In the genomic region with DNA sequence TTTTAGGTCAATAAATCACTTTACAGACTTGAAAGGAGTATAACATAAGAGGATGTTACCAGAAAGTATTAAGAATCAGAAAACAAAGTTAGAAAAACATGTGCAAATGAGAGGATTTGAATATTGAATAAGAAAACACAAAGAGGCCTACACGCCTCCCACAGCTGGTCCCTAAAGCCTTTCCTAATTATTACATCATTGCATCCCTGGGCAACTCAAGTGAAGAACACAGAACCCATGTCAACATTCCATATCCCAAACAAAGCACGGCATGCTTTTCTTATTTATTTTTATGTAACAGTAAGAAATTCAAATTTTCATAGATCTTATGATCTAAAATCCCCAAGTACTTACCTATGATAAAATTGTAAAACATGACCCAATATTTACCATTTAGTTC, we compare ENCODE assay signal across 13 cellular contexts.
A peak's percentile ranks its signal among the peaks of the same experiment; 100 is the strongest.
DNase-seq lines count a peak whose midpoint lies in the region; ATAC-seq and TF ChIP-seq lines count a peak whose summit lies in the region.
"Had no signal": no experiment of that assay in that cellular context is flagged by ENCODE, and none has a peak within 500 bp of the region (broad histone marks: within the 10 kb centered on the region; RNA-seq: fewer than 3 reads in every experiment).

No MANE protein-coding gene starts in this region.

- H3K36me3 Mint-ChIP-seq in central memory CD8-positive, alpha-beta T cell (ENCODE audit: insufficient read depth), result peaks cover 35% of the 10 kb centered on the region
- peaks cover 41% of the 10 kb centered on the region for H3K36me3 Mint-ChIP-seq in nephron progenitor cell (ENCODE audit: low read depth)

- H3K27ac ChIP-seq in A673 (ENCODE audit: low read depth, low read length, poor library complexity, severe bottlenecking), result no peak overlapping the region
- no peak overlapping the region for H3K27ac ChIP-seq in breast epithelium
- H3K27ac ChIP-seq: BLaER1 treated with 17β-estradiol and CSF1 and Interleukin-3, amounts not matched to agents 10 nM and 100 nM had no signal

- POLR2A ChIA-PET in A673 (lab: Charles Lee; ENCODE audit: low non-redundant PET), result no interaction called here

- TF ChIP-seq POLR2A in breast epithelium (IDR thresholded peaks at IDR 0.05), result no peak

- H3K4me3 Mint-ChIP-seq in central memory CD8-positive, alpha-beta T cell, result no peak overlapping the region
- H3K4me3 Mint-ChIP-seq in nephron progenitor cell, result no peak overlapping the region
- H3K4me3 Mint-ChIP-seq: CD4-positive, CD25-positive, alpha-beta regulatory T cell; HFFc6 had no signal

- peaks cover 12% of the 10 kb centered on the region for H3K4me1 ChIP-seq in A673 (ENCODE audit: insufficient read depth, low read length, poor library complexity, severe bottlenecking)
- H3K4me1 ChIP-seq in breast epithelium, result no peaks in the 10 kb centered on the region
- H3K4me1 ChIP-seq: BLaER1 treated with 17β-estradiol and CSF1 and Interleukin-3, amounts not matched to agents 10 nM and 100 nM had no signal

- H3K9me3 ChIP-seq in A673 (ENCODE audit: low read depth, low read length, poor library complexity, severe bottlenecking) (no peaks in the 10 kb centered on the region), breast epithelium (no peaks in the 10 kb centered on the region)
- H3K9me3 ChIP-seq: BLaER1 treated with 17β-estradiol and CSF1 and Interleukin-3, amounts not matched to agents 10 nM and 100 nM had no signal

- DNase-seq in A673 (ENCODE audit: low spot score) (peak; percentile 33), AG10803 (ENCODE audit: low read depth) (peak; percentile 61), fibroblast of the conjunctiva (ENCODE audit: low read depth) (peak; percentile 8), breast epithelium (ENCODE audit: low spot score in 2 of 2) (no peak), nephron progenitor cell (no peak), cortex of kidney (lab: John Stamatoyannopoulos, UW) (no peak)
- no peak for DNase-seq in central memory CD8-positive, alpha-beta T cell (ENCODE audit: low spot score in 2 of 2)
- DNase-seq: CD4-positive, CD25-positive, alpha-beta regulatory T cell; DMS53; HCEC 1CT; HFFc6 had no signal

- TF ChIP-seq CTCF in A673 (conservative IDR thresholded peaks at IDR 0.05; ENCODE audit: low read depth, low read length), result no peak
- TF ChIP-seq CTCF in AG10803 (conservative IDR thresholded peaks at IDR 0.05; ENCODE audit: low read length), result no peak
- TF ChIP-seq CTCF in breast epithelium (IDR thresholded peaks at IDR 0.05), result no peak
- no peak for TF ChIP-seq CTCF in nephron progenitor cell (IDR thresholded peaks at IDR 0.05)

- CTCF ChIA-PET in A673 (lab: Charles Lee), result no interaction called here

- ATAC-seq in central memory CD8-positive, alpha-beta T cell (replicated peaks; ENCODE audit: extremely low read depth, poor library complexity, severe bottlenecking), result no peak
- ATAC-seq: HepG2 had no signal

- no peaks in the 10 kb centered on the region for H3K9me3 Mint-ChIP-seq in central memory CD8-positive, alpha-beta T cell
- no peaks in the 10 kb centered on the region for H3K9me3 Mint-ChIP-seq in nephron progenitor cell
- H3K9me3 Mint-ChIP-seq: HFFc6 had no signal

- peaks cover 45% of the 10 kb centered on the region for H3K4me1 Mint-ChIP-seq in central memory CD8-positive, alpha-beta T cell
- H3K4me1 Mint-ChIP-seq in nephron progenitor cell, result no peaks in the 10 kb centered on the region

- no TSS peak for BruUV-seq in A673 (replicated peaks; lab: Mats Ljungman, UMichigan)

- H3K27me3 Mint-ChIP-seq in central memory CD8-positive, alpha-beta T cell, result no peaks in the 10 kb centered on the region
- H3K27me3 Mint-ChIP-seq in nephron progenitor cell (ENCODE audit: low read depth, poor library complexity), result no peaks in the 10 kb centered on the region
- H3K27me3 Mint-ChIP-seq: CD4-positive, CD25-positive, alpha-beta regulatory T cell had no signal

- intact Hi-C loops in A673 (cut with micrococcal nuclease; ENCODE audit: unreplicated experiment) (no loop called here), breast epithelium (cut with DNase I; ENCODE audit: low total_unique reads) (no loop called here)

- peak overlapping the region; percentile 35 for H3K27ac Mint-ChIP-seq in central memory CD8-positive, alpha-beta T cell (ENCODE audit: low read depth)
- H3K27ac Mint-ChIP-seq in nephron progenitor cell, result no peak overlapping the region
- H3K27ac Mint-ChIP-seq: CD4-positive, CD25-positive, alpha-beta regulatory T cell; HFFc6 had no signal

- no peaks in the 10 kb centered on the region for H3K27me3 ChIP-seq in A673 (replicated peaks; ENCODE audit: insufficient read depth, low read depth, low read length, poor library complexity)
- no peaks in the 10 kb centered on the region for H3K27me3 ChIP-seq in breast epithelium
- H3K27me3 ChIP-seq: BLaER1 treated with 17β-estradiol and CSF1 and Interleukin-3, amounts not matched to agents 10 nM and 100 nM had no signal

- H3K36me3 ChIP-seq in A673 (ENCODE audit: insufficient read depth, low read length, poor library complexity, severe bottlenecking) (peaks cover 13% of the 10 kb centered on the region), breast epithelium (peaks cover 7% of the 10 kb centered on the region)

- no peak overlapping the region for H3K4me3 ChIP-seq in A673 (ENCODE audit: low read depth, low read length, poor library complexity, severe bottlenecking)
- no peak overlapping the region for H3K4me3 ChIP-seq in AG10803 (ENCODE audit: low read length)
- H3K4me3 ChIP-seq in breast epithelium, result no peak overlapping the region
- H3K4me3 ChIP-seq: BLaER1 treated with 17β-estradiol and CSF1 and Interleukin-3, amounts not matched to agents 10 nM and 100 nM had no signal

Comparison
In these comparisons a context has a peak if more than half of its experiments do, and no peak if none do; other contexts are left out.
1. DNase-seq: peak in A673 (single experiment), AG10803 (single experiment) and fibroblast of the conjunctiva (single experiment); none in central memory CD8-positive, alpha-beta T cell (0 of 2), breast epithelium (0 of 2), nephron progenitor cell (single experiment) and cortex of kidney (single experiment).